In genomic region chr2:201233192-201234166, GRCh38 we compare ENCODE assay signal across 1 cellular context.
A peak's percentile ranks its signal among the peaks of the same experiment; 100 is the strongest.
TF ChIP-seq lines count a peak whose summit lies in the region.

No MANE protein-coding gene starts in this region.

TF ChIP-seq in HepG2, 621 proteins besides CTCF, POLR2A, EP300 and RAD21 (continued from another document and continues in another):
- TF ChIP-seq E2F1 (CRISPR knock-in tag; IDR thresholded peaks at IDR 0.05) (no peak; the same call in 1 of the 2 replicates), GRHL1 (CRISPR knock-in tag; conservative IDR thresholded peaks at IDR 0.05) (no peak), THAP11 (CRISPR knock-in tag; IDR thresholded peaks at IDR 0.05) (peak; percentile 59), ZNF333 (CRISPR knock-in tag; IDR thresholded peaks at IDR 0.05; ENCODE audit: borderline replicate concordance) (no peak), ZNF460 (CRISPR knock-in tag; IDR thresholded peaks at IDR 0.05; ENCODE audit: borderline replicate concordance) (no peak; the same call in 1 of the 2 replicates), NAIF1 (CRISPR knock-in tag; IDR thresholded peaks at IDR 0.05; ENCODE audit: borderline replicate concordance) (peak; percentile 55; the same call in 1 of the 2 replicates), ZNF552 (CRISPR knock-in tag; IDR thresholded peaks at IDR 0.05; ENCODE audit: borderline replicate concordance) (no peak), EHMT2 (IDR thresholded peaks at IDR 0.05; ENCODE audit: borderline replicate concordance, low read depth, low read length) (no peak), ZNF563 (CRISPR knock-in tag; IDR thresholded peaks at IDR 0.05) (no peak), SUZ12 (IDR thresholded peaks at IDR 0.05; ENCODE audit: low read depth, low read length) (no peak), KAT2B (IDR thresholded peaks at IDR 0.05; ENCODE audit: borderline replicate concordance, low read depth, low read length) (no peak), ZNF768 (CRISPR knock-in tag; IDR thresholded peaks at IDR 0.05) (no peak), ZBTB39 (CRISPR knock-in tag; IDR thresholded peaks at IDR 0.05) (no peak), HMG20A (CRISPR knock-in tag; IDR thresholded peaks at IDR 0.05; ENCODE audit: borderline replicate concordance) (no peak), ZNF24 (IDR thresholded peaks at IDR 0.05) (no peak), XRCC5 (optimal IDR thresholded peaks at IDR 0.05; ENCODE audit: low read length) (peak; percentile 58), CBX5 (CRISPR knock-in tag; IDR thresholded peaks at IDR 0.05; ENCODE audit: borderline replicate concordance) (no peak; the same call in 1 of the 2 replicates), ZNF331 (CRISPR knock-in tag; IDR thresholded peaks at IDR 0.05) (peak; percentile 68; the same call in 1 of the 2 replicates), CREBL2 (CRISPR knock-in tag; IDR thresholded peaks at IDR 0.05; ENCODE audit: borderline replicate concordance) (no peak), ZNF3 (CRISPR knock-in tag; IDR thresholded peaks at IDR 0.05) (peak; percentile 42; the same call in 1 of the 2 replicates), KDM3A (CRISPR knock-in tag; IDR thresholded peaks at IDR 0.05; ENCODE audit: low read depth) (peak; percentile 53; the same call in 1 of the 2 replicates), ZUFSP (CRISPR knock-in tag; IDR thresholded peaks at IDR 0.05; ENCODE audit: borderline replicate concordance) (no peak), ZXDC (CRISPR knock-in tag; IDR thresholded peaks at IDR 0.05) (no peak), ZNF512 (CRISPR knock-in tag; IDR thresholded peaks at IDR 0.05) (no peak), ATF4 (CRISPR knock-in tag; IDR thresholded peaks at IDR 0.05) (no peak), SCMH1 (CRISPR knock-in tag; IDR thresholded peaks at IDR 0.05; ENCODE audit: borderline replicate concordance) (no peak), NFYB (CRISPR knock-in tag; IDR thresholded peaks at IDR 0.05) (peak; percentile 67), ZNF703 (CRISPR knock-in tag; IDR thresholded peaks at IDR 0.05; ENCODE audit: borderline replicate concordance) (no peak), ADNP (CRISPR knock-in tag; IDR thresholded peaks at IDR 0.05) (no peak), SP2 (CRISPR knock-in tag; IDR thresholded peaks at IDR 0.05) (peak; percentile 31), MYNN (CRISPR knock-in tag; IDR thresholded peaks at IDR 0.05; ENCODE audit: low read depth) (no peak), TFE3 (CRISPR knock-in tag; IDR thresholded peaks at IDR 0.05) (peak; percentile 94), ATF1 (CRISPR knock-in tag; IDR thresholded peaks at IDR 0.05) (peak; percentile 40; the same call in 1 of the 2 replicates), KMT2A (CRISPR knock-in tag; IDR thresholded peaks at IDR 0.05) (peak; percentile 77), RERE (CRISPR knock-in tag; IDR thresholded peaks at IDR 0.05; ENCODE audit: low read depth) (no peak), SMAD1 (CRISPR knock-in tag; IDR thresholded peaks at IDR 0.05; ENCODE audit: borderline replicate concordance, low read depth) (no peak), ZKSCAN1 (IDR thresholded peaks at IDR 0.05; ENCODE audit: low read length) (no peak), ZNF224 (CRISPR knock-in tag; IDR thresholded peaks at IDR 0.05) (no peak), ZNF230 (CRISPR knock-in tag; IDR thresholded peaks at IDR 0.05) (no peak; the same call in 1 of the 2 replicates), ZNF7 (CRISPR knock-in tag; IDR thresholded peaks at IDR 0.05) (no peak), IRF1 (CRISPR knock-in tag; IDR thresholded peaks at IDR 0.05; ENCODE audit: low read depth) (0 out of 2 replicates have a peak, but pooled peaks have one; percentile 56), ZSCAN25 (CRISPR knock-in tag; IDR thresholded peaks at IDR 0.05) (no peak)
